ENCODE assay signal across 8 cellular contexts in genomic region chr12:15856097-15856982, GRCh38. TPM values are rescaled to one million over a fixed set of nuclear protein-coding genes. Genes with fewer than 3 reads are reported as not detected.
DNase-seq lines count a peak whose midpoint lies in the region; ATAC-seq and TF ChIP-seq lines count a peak whose summit lies in the region.

No MANE protein-coding gene starts in this region.

- no peak overlapping the region for H3K4me3 Mint-ChIP-seq in activated CD4-positive, alpha-beta memory T cell treated with anti-CD3 and anti-CD28 coated beads for 36 hours
- peak overlapping the region; percentile 43 for H3K4me3 Mint-ChIP-seq in osteocyte (ENCODE audit: unreplicated experiment)

- H3K27ac Mint-ChIP-seq in activated CD4-positive, alpha-beta memory T cell treated with anti-CD3 and anti-CD28 coated beads for 36 hours: no peak overlapping the region
- H3K27ac Mint-ChIP-seq in osteocyte (ENCODE audit: unreplicated experiment): peak overlapping the region; percentile 92

- CTCF ChIA-PET in activated CD4-positive, alpha-beta memory T cell treated with anti-CD3 and anti-CD28 coated beads for 36 hours (lab: Charles Lee): interaction anchor here (0.6 to 5.5 kb wide), 20 partner anchors 9 to 580 kb away, joined by 3 to 85 read pairs (median 4); no protein-coding TSS in a partner anchor

- peaks cover 5% of the 10 kb centered on the region for H3K27me3 Mint-ChIP-seq in activated CD4-positive, alpha-beta memory T cell treated with anti-CD3 and anti-CD28 coated beads for 36 hours
- no peaks in the 10 kb centered on the region for H3K27me3 Mint-ChIP-seq in osteocyte (ENCODE audit: unreplicated experiment)

- intact Hi-C loops in activated CD4-positive, alpha-beta memory T cell treated with anti-CD3 and anti-CD28 coated beads for 36 hours (cut with micrococcal nuclease): loop anchor here (1.0 to 10.0 kb wide), 4 partner anchors 84 to 582 kb away; no protein-coding TSS in a partner anchor

- ATAC-seq in GM21786 (IDR thresholded peaks at IDR 0.05; ENCODE audit: unreplicated experiment) (peak; percentile 69), HG03095 (IDR thresholded peaks at IDR 0.05; ENCODE audit: unreplicated experiment) (no peak)

- DNase-seq in DMS53 treated with DMSO at 0.1 percent for 48 hours (lab: John Stamatoyannopoulos, UW; ENCODE audit: unreplicated experiment) (peak; percentile 89), NCI-H226 (peak; percentile 38), fibroblast of the conjunctiva (ENCODE audit: low read depth) (peak; percentile 72), osteocyte (ENCODE audit: extremely low spot score, unreplicated experiment) (no peak), GF-D8 (lab: John Stamatoyannopoulos, UW) (no peak)
- DNase-seq in activated CD4-positive, alpha-beta memory T cell treated with anti-CD3 and anti-CD28 coated beads for 36 hours: peak; percentile 22

- no peaks in the 10 kb centered on the region for H3K36me3 Mint-ChIP-seq in activated CD4-positive, alpha-beta memory T cell treated with anti-CD3 and anti-CD28 coated beads for 36 hours
- no peaks in the 10 kb centered on the region for H3K36me3 Mint-ChIP-seq in osteocyte (ENCODE audit: unreplicated experiment)

- no peaks in the 10 kb centered on the region for H3K9me3 Mint-ChIP-seq in activated CD4-positive, alpha-beta memory T cell treated with anti-CD3 and anti-CD28 coated beads for 36 hours
- no peaks in the 10 kb centered on the region for H3K9me3 Mint-ChIP-seq in osteocyte (ENCODE audit: unreplicated experiment)

- no peaks in the 10 kb centered on the region for H3K4me1 Mint-ChIP-seq in activated CD4-positive, alpha-beta memory T cell treated with anti-CD3 and anti-CD28 coated beads for 36 hours (ENCODE audit: low read depth)
- peaks cover 53% of the 10 kb centered on the region for H3K4me1 Mint-ChIP-seq in osteocyte (ENCODE audit: unreplicated experiment)

- peak; percentile 88 for TF ChIP-seq CTCF in osteocyte (IDR thresholded peaks at IDR 0.05)

- POLR2A ChIA-PET in activated CD4-positive, alpha-beta memory T cell treated with anti-CD3 and anti-CD28 coated beads for 36 hours (lab: Charles Lee): interaction anchor here (0.6 kb wide), 1 partner anchor 54 kb away, joined by 3 read pairs; no protein-coding TSS in a partner anchor

RNA-seq across cellular contexts. Expression of gene STRAP, which starts 25.8 kb away (rescaled TPM):
- total RNA-seq in activated CD4-positive, alpha-beta memory T cell treated with anti-CD3 and anti-CD28 coated beads for 36 hours: 100 to 1,000 TPM; 135 to 140 TPM
- 132 and 136 TPM in 2 replicates for total RNA-seq in osteocyte

RNA-seq across cellular contexts. Expression of gene DERA, which starts 54.8 kb away (rescaled TPM):
- total RNA-seq in activated CD4-positive, alpha-beta memory T cell treated with anti-CD3 and anti-CD28 coated beads for 36 hours: 10 to 100 TPM; 28.4 to 29.0 TPM
- total RNA-seq in osteocyte: 28.4 and 29.8 TPM in 2 replicates

Comparison
In these comparisons a context has a peak if more than half of its experiments do, and no peak if none do; other contexts are left out.
1. DNase-seq: peak in DMS53 treated with DMSO at 0.1 percent for 48 hours (single experiment), NCI-H226 (single experiment), activated CD4-positive, alpha-beta memory T cell treated with anti-CD3 and anti-CD28 coated beads for 36 hours (single experiment) and fibroblast of the conjunctiva (single experiment); none in osteocyte (single experiment) and GF-D8 (single experiment).